ENCODE assay signal across 22 cellular contexts in genomic region chrX:17476411-17476810, GRCh38.
A peak's percentile ranks its signal among the peaks of the same experiment; 100 is the strongest.
DNase-seq lines count a peak whose midpoint lies in the region; ATAC-seq, FAIRE-seq and TF ChIP-seq lines count a peak whose summit lies in the region.
"Had no signal": no experiment of that assay in that cellular context is flagged by ENCODE, and none has a peak within 500 bp of the region (broad histone marks: within the 10 kb centered on the region; RNA-seq: fewer than 3 reads in every experiment).

No MANE protein-coding gene starts in this region.

- TF ChIP-seq EP300 in A549 (IDR thresholded peaks at IDR 0.05): no peak

- no peaks in the 10 kb centered on the region for H3K36me3 ChIP-seq in GM23248 (ENCODE audit: low read depth)
- H3K36me3 ChIP-seq in astrocyte (ENCODE audit: insufficient read depth, low read length): no peaks in the 10 kb centered on the region
- H3K36me3 ChIP-seq: BE2C, BLaER1 had no signal

- no peaks in the 10 kb centered on the region for H3K9me2 ChIP-seq in GM23248 (ENCODE audit: insufficient read depth)

- POLR2A ChIA-PET in A549 (lab: Yijun Ruan, JAX): no interaction called here

- no peak overlapping the region for H3K27ac Mint-ChIP-seq in astrocyte (ENCODE audit: unreplicated experiment)
- H3K27ac Mint-ChIP-seq: CD14-positive monocyte; CD4-positive, alpha-beta memory T cell; CD4-positive, CD25-positive, alpha-beta regulatory T cell had no signal

- peaks cover 13% of the 10 kb centered on the region for H3F3A ChIP-seq in GM23248 (ENCODE audit: insufficient read depth)

- peaks cover 34% of the 10 kb centered on the region for H3K4me1 ChIP-seq in A549
- peaks cover 23% of the 10 kb centered on the region for H3K4me1 ChIP-seq in GM23248 (ENCODE audit: insufficient read depth)
- peaks cover 19% of the 10 kb centered on the region for H3K4me1 ChIP-seq in astrocyte (ENCODE audit: insufficient read depth, low read length)
- H3K4me1 ChIP-seq: BE2C, BLaER1 had no signal

- no peak for ATAC-seq in A549

- no peak overlapping the region for H2AFZ ChIP-seq in GM23248
- no peak overlapping the region for H2AFZ ChIP-seq in astrocyte (ENCODE audit: low read depth, low read length)

- 51% methylated on average over 2 of the region's 2 CpGs for WGBS in A549 (ENCODE audit: missing lambda C conversion rate)
- WGBS in GM23248 (ENCODE audit: low coverage in 1 of 2, low lambda C conversion rate in 2 of 2, missing lambda C conversion rate in 2 of 2), 2 experiments: 20 to 21% methylated on average over 2 of the region's 2 CpGs

- DNase-seq in A549 (ENCODE audit: low read depth in 1 of 2, low spot score in 1 of 2): no peak
- DNase-seq in GM23248: no peak
- DNase-seq in astrocyte (ENCODE audit: low read depth): no peak
- DNase-seq in COR-L47 (lab: John Stamatoyannopoulos, UW): no peak
- DNase-seq in SHP77 treated with DMSO at 0.1 percent for 48 hours (lab: John Stamatoyannopoulos, UW): no peak
- DNase-seq in activated CD8-positive, alpha-beta memory T cell treated with anti-CD3 and anti-CD28 coated beads, Interleukin-2, amount 50 U/mL, for 48 hours: no peak
- DNase-seq: BE2C; C1 segment of cervical spinal cord; Caco-2; Calu3; CD4-positive, alpha-beta memory T cell; CD4-positive, CD25-positive, alpha-beta regulatory T cell; CD8-positive, alpha-beta memory T cell; DMS79 treated with DMSO at 0.1 percent for 48 hours; GF-D8 had no signal

- no peak for TF ChIP-seq RAD21 in A549 (conservative IDR thresholded peaks at IDR 0.05 in 1 of 2, IDR thresholded peaks at IDR 0.05 in 1 of 2)

- no peaks in the 10 kb centered on the region for H3K27me3 ChIP-seq in GM23248 (replicated peaks; ENCODE audit: insufficient read depth)
- H3K27me3 ChIP-seq in astrocyte (ENCODE audit: insufficient read depth, low read length): no peaks in the 10 kb centered on the region
- H3K27me3 ChIP-seq: BE2C had no signal

- H3K4me1 Mint-ChIP-seq in astrocyte (ENCODE audit: low read depth, unreplicated experiment): peaks cover 15% of the 10 kb centered on the region
- H3K4me1 Mint-ChIP-seq: CD14-positive monocyte; CD4-positive, alpha-beta memory T cell; CD4-positive, CD25-positive, alpha-beta regulatory T cell; CD8-positive, alpha-beta memory T cell had no signal

- no peak for TF ChIP-seq CTCF in A549 (IDR thresholded peaks at IDR 0.05)
- TF ChIP-seq CTCF in astrocyte (IDR thresholded peaks at IDR 0.05; ENCODE audit: insufficient read depth, low read depth, low read length): no peak

- no peaks in the 10 kb centered on the region for H3K9me3 Mint-ChIP-seq in astrocyte (ENCODE audit: unreplicated experiment)

- no peak for TF ChIP-seq POLR2A in A549 (IDR thresholded peaks at IDR 0.05; ENCODE audit: low read length)

- peak overlapping the region; percentile 56; the same call in 1 of the 3 replicates for H3K4me2 ChIP-seq in A549
- peak overlapping the region; percentile 69 for H3K4me2 ChIP-seq in GM23248 (ENCODE audit: unreplicated experiment)
- H3K4me2 ChIP-seq in astrocyte (ENCODE audit: low read length): no peak overlapping the region
- H3K4me2 ChIP-seq: BLaER1 had no signal

- in situ Hi-C loops in GM23248 (cut with MboI): no loop called here

- CTCF ChIA-PET in A549 (lab: Yijun Ruan, JAX): no interaction called here

- H3K27me3 Mint-ChIP-seq in astrocyte (ENCODE audit: low read depth, unreplicated experiment): no peaks in the 10 kb centered on the region
- H3K27me3 Mint-ChIP-seq: CD8-positive, alpha-beta memory T cell had no signal

- H3K9ac ChIP-seq in GM23248 (no peak overlapping the region), astrocyte (ENCODE audit: low read length) (no peak overlapping the region)
- H3K9ac ChIP-seq: BLaER1 had no signal

- peak overlapping the region in 1 of 2 experiments; percentile 60; a peak in 3 of 6 replicates for H3K27ac ChIP-seq in A549
- no peak overlapping the region for H3K27ac ChIP-seq in GM23248
- no peak overlapping the region for H3K27ac ChIP-seq in astrocyte (ENCODE audit: low read depth, low read length)
- H3K27ac ChIP-seq: 22Rv1, BLaER1 had no signal

- H3K4me3 ChIP-seq in A549: no peak overlapping the region
- H3K4me3 ChIP-seq in GM23248: no peak overlapping the region
- no peak overlapping the region for H3K4me3 ChIP-seq in astrocyte (ENCODE audit: insufficient read depth, low read depth, low read length)
- H3K4me3 ChIP-seq: BLaER1 had no signal

- H4K20me1 ChIP-seq in GM23248 (ENCODE audit: insufficient read depth): no peaks in the 10 kb centered on the region
- H4K20me1 ChIP-seq in astrocyte (ENCODE audit: insufficient read depth, low read length): peaks cover 13% of the 10 kb centered on the region
- H4K20me1 ChIP-seq: BLaER1 had no signal

- FAIRE-seq in A549 (lab: Jason Lieb, UNC) (no peak), astrocyte (lab: Jason Lieb, UNC) (peak; percentile 96)
- FAIRE-seq: D721Med, G401.6, GM12891, GM19239 had no signal

- no peaks in the 10 kb centered on the region for H3K9me3 ChIP-seq in A549
- no peaks in the 10 kb centered on the region for H3K9me3 ChIP-seq in GM23248 (ENCODE audit: low read depth)
- H3K9me3 ChIP-seq in astrocyte (ENCODE audit: insufficient read depth, low read depth, low read length): no peaks in the 10 kb centered on the region
- H3K9me3 ChIP-seq: BE2C, BLaER1, Caco-2 had no signal

- H3K79me2 ChIP-seq in GM23248 (ENCODE audit: insufficient read depth) (no peaks in the 10 kb centered on the region; the same call in 1 of the 2 replicates), astrocyte (ENCODE audit: insufficient read depth, low read length) (peaks cover 21% of the 10 kb centered on the region)

- H3K4me3 Mint-ChIP-seq in astrocyte (ENCODE audit: unreplicated experiment): no peak overlapping the region
- H3K4me3 Mint-ChIP-seq: CD14-positive monocyte; CD4-positive, alpha-beta memory T cell; CD4-positive, CD25-positive, alpha-beta regulatory T cell; CD8-positive, alpha-beta memory T cell had no signal

- H3K36me3 Mint-ChIP-seq in astrocyte (ENCODE audit: low read depth, unreplicated experiment): no peaks in the 10 kb centered on the region
- H3K36me3 Mint-ChIP-seq: CD14-positive monocyte; CD4-positive, alpha-beta memory T cell; CD4-positive, CD25-positive, alpha-beta regulatory T cell; CD8-positive, alpha-beta memory T cell had no signal

TF ChIP-seq in A549, 52 proteins besides CTCF, POLR2A, EP300 and RAD21:
- no peak for TF ChIP-seq RFX5 (IDR thresholded peaks at IDR 0.05)
- no peak for TF ChIP-seq HOXB5 (CRISPR knock-in tag; IDR thresholded peaks at IDR 0.05)
- no peak for TF ChIP-seq TFCP2L1 (CRISPR knock-in tag; IDR thresholded peaks at IDR 0.05)
- TF ChIP-seq RARB (CRISPR knock-in tag; IDR thresholded peaks at IDR 0.05): no peak
- TF ChIP-seq NFE2L2 (conservative IDR thresholded peaks at IDR 0.05; ENCODE audit: low read length): no peak
- no peak for TF ChIP-seq FOXS1 (CRISPR knock-in tag; IDR thresholded peaks at IDR 0.05)
- TF ChIP-seq FOSL2 (IDR thresholded peaks at IDR 0.05): no peak
- no peak for TF ChIP-seq FOSL2 (CRISPR knock-in tag; IDR thresholded peaks at IDR 0.05)
- no peak for TF ChIP-seq FOSB (CRISPR knock-in tag; IDR thresholded peaks at IDR 0.05)
- no peak for TF ChIP-seq CBX2 (IDR thresholded peaks at IDR 0.05; ENCODE audit: borderline replicate concordance, low read depth)
- no peak for TF ChIP-seq JUN (IDR thresholded peaks at IDR 0.05)
- no peak for TF ChIP-seq NPAS2 (CRISPR knock-in tag; IDR thresholded peaks at IDR 0.05; ENCODE audit: borderline replicate concordance)
- TF ChIP-seq POLR2AphosphoS2 (conservative IDR thresholded peaks at IDR 0.05; ENCODE audit: low read length): no peak
- TF ChIP-seq, protein P1, sequence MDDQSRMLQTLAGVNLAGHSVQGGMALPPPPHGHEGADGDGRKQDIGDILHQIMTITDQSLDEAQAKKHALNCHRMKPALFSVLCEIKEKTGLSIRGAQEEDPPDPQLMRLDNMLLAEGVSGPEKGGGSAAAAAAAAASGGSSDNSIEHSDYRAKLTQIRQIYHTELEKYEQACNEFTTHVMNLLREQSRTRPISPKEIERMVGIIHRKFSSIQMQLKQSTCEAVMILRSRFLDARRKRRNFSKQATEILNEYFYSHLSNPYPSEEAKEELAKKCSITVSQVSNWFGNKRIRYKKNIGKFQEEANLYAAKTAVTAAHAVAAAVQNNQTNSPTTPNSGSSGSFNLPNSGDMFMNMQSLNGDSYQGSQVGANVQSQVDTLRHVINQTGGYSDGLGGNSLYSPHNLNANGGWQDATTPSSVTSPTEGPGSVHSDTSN (IDR thresholded peaks at IDR 0.05): no peak
